ENCODE assay signal across 8 cellular contexts in genomic region chr17:70168044-70168978, GRCh38. TPM values are rescaled to one million over a fixed set of nuclear protein-coding genes. Genes with fewer than 3 reads are reported as not detected.
DNase-seq lines count a peak whose midpoint lies in the region; ATAC-seq and TF ChIP-seq lines count a peak whose summit lies in the region.

No MANE protein-coding gene starts in this region.

- H3K4me1 ChIP-seq in right cardiac atrium (ENCODE audit: control insufficient read depth, insufficient read depth, low read length) (peaks cover 2% of the 10 kb centered on the region), parathyroid adenoma (peaks cover 18% of the 10 kb centered on the region)

- H3K9me3 Mint-ChIP-seq in activated CD4-positive, alpha-beta T cell treated with anti-CD3 and anti-CD28 coated beads for 36 hours (ENCODE audit: low read depth): no peaks in the 10 kb centered on the region

- H3K4me2 ChIP-seq in parathyroid adenoma (ENCODE audit: low read length): peak overlapping the region; percentile 72

- 1% methylated on average over 45 of the region's 45 CpGs for WGBS in right cardiac atrium

- H3K27ac Mint-ChIP-seq in activated CD4-positive, alpha-beta T cell treated with anti-CD3 and anti-CD28 coated beads for 36 hours: peak overlapping the region; percentile 32

- no peaks in the 10 kb centered on the region for H3K36me3 Mint-ChIP-seq in activated CD4-positive, alpha-beta T cell treated with anti-CD3 and anti-CD28 coated beads for 36 hours (ENCODE audit: low read depth)

- H3K27me3 Mint-ChIP-seq in activated CD4-positive, alpha-beta T cell treated with anti-CD3 and anti-CD28 coated beads for 36 hours: peaks cover 60% of the 10 kb centered on the region

- H3K9me3 ChIP-seq in right cardiac atrium (ENCODE audit: control insufficient read depth, low read length): no peaks in the 10 kb centered on the region
- no peaks in the 10 kb centered on the region for H3K9me3 ChIP-seq in parathyroid adenoma (ENCODE audit: control insufficient read depth, low read length)

- peak overlapping the region; percentile 50 for H2AFZ ChIP-seq in parathyroid adenoma

- ATAC-seq in activated CD4-positive, alpha-beta T cell treated with anti-CD3 and anti-CD28 coated beads for 36 hours: peak; percentile 45
- ATAC-seq in HG02642 (IDR thresholded peaks at IDR 0.05; ENCODE audit: poor library complexity, unreplicated experiment) (peak; percentile 12), right cardiac atrium (peak; percentile 65 to 74), HG02884 (IDR thresholded peaks at IDR 0.05; ENCODE audit: unreplicated experiment) (no peak)

- H3K27ac ChIP-seq in right cardiac atrium (ENCODE audit: low read length) (peak overlapping the region; percentile 46), parathyroid adenoma (peak overlapping the region; percentile 99)

- TF ChIP-seq CTCF in parathyroid adenoma (IDR thresholded peaks at IDR 0.05): peak; percentile 82

- H3K36me3 ChIP-seq in parathyroid adenoma (ENCODE audit: control insufficient read depth, insufficient read depth, low read length): peaks cover 15% of the 10 kb centered on the region

- H3K27me3 ChIP-seq in right cardiac atrium (ENCODE audit: control insufficient read depth, insufficient read depth) (no peaks in the 10 kb centered on the region), parathyroid adenoma (ENCODE audit: control insufficient read depth, insufficient read depth, low read length) (no peaks in the 10 kb centered on the region)

- peaks cover 64% of the 10 kb centered on the region for H3K79me2 ChIP-seq in parathyroid adenoma

- peaks cover 14% of the 10 kb centered on the region for H3K4me1 Mint-ChIP-seq in activated CD4-positive, alpha-beta T cell treated with anti-CD3 and anti-CD28 coated beads for 36 hours

- peak overlapping the region; percentile 71 for H3K4me3 ChIP-seq in right cardiac atrium (ENCODE audit: low read length)
- H3K4me3 ChIP-seq in parathyroid adenoma (ENCODE audit: low read depth, low read length): peak overlapping the region; percentile 99

- peak; percentile 53 for DNase-seq in activated CD4-positive, alpha-beta T cell treated with anti-CD3 and anti-CD28 coated beads for 36 hours
- DNase-seq in activated CD4-positive, alpha-beta T cell treated with anti-CD3 and anti-CD28 coated beads for 1 hour: no peak
- DNase-seq in NCI-H460 (ENCODE audit: extremely low read depth, low read depth) (peak; percentile 59), amygdala (lab: John Stamatoyannopoulos, UW) (peak in 48 of 56 donors; percentile 12 to 80 (median 56)), right cardiac atrium (peak; percentile 53 to 76 (median 75))

- CTCF ChIA-PET in activated CD4-positive, alpha-beta T cell treated with anti-CD3 and anti-CD28 coated beads for 36 hours (lab: Charles Lee): interaction anchor here (0.5 to 1.4 kb wide), 2 partner anchors 50 to 73 kb away, joined by 3 read pairs; no protein-coding TSS in a partner anchor

- peak overlapping the region; percentile 88 for H3K9ac ChIP-seq in parathyroid adenoma

- POLR2A ChIA-PET in activated CD4-positive, alpha-beta T cell treated with anti-CD3 and anti-CD28 coated beads for 36 hours (lab: Charles Lee): interaction anchor here (0.6 kb wide), 1 partner anchor 1158 kb away, joined by 6 read pairs; no protein-coding TSS in a partner anchor

- peak overlapping the region; percentile 71 for H3K4me3 Mint-ChIP-seq in activated CD4-positive, alpha-beta T cell treated with anti-CD3 and anti-CD28 coated beads for 36 hours

- intact Hi-C loops in activated CD4-positive, alpha-beta T cell treated with anti-CD3 and anti-CD28 coated beads for 36 hours (cut with DNase I, micrococcal nuclease): loop anchor here in 1 of 2 experiments (2.0 to 10.0 kb wide), 2 partner anchors 456 to 600 kb away; no protein-coding TSS in a partner anchor
- intact Hi-C loops in right cardiac atrium (cut with DNase I): loop anchor here in 2 of 4 donors (10.0 kb wide), 1 partner anchor 386 kb away; no protein-coding TSS in a partner anchor

RNA-seq across cellular contexts. Expression of gene KCNJ2, which starts 1.0 kb away (rescaled TPM):
- total RNA-seq in activated CD4-positive, alpha-beta T cell treated with anti-CD3 and anti-CD28 coated beads for 36 hours: not detected
- total RNA-seq in NCI-H460 (2014; rRNA removed; shearing (Covaris generic)): 2.5 and 4.3 TPM in 2 replicates
- 0.70 and 1.4 TPM in 2 replicates for polyA plus RNA-seq in NCI-H460 (2014; cell fraction: nucleus; rRNA removed)
- total RNA-seq in right cardiac atrium: 10 to 100 TPM in 1 of 4 donors, 1 to 10 TPM in 3; 6.7 to 11.3 (median 8.6) TPM
- 2.3 TPM for polyA plus RNA-seq in right cardiac atrium
